Comparison of ENCODE assay signal across 8 cellular contexts in genomic region chrX:123830309-123830708, GRCh38. TPM values are rescaled to one million over a fixed set of nuclear protein-coding genes. Genes with fewer than 3 reads are reported as not detected.
A peak's percentile ranks its signal among the peaks of the same experiment; 100 is the strongest.
DNase-seq lines count a peak whose midpoint lies in the region; ATAC-seq and TF ChIP-seq lines count a peak whose summit lies in the region.

No MANE protein-coding gene starts in this region.

- TF ChIP-seq CTCF in lower lobe of right lung (IDR thresholded peaks at IDR 0.05) (no peak), omental fat pad (IDR thresholded peaks at IDR 0.05) (no peak)

- no peaks in the 10 kb centered on the region for H3K4me1 ChIP-seq in lower lobe of right lung

- H3K9me3 ChIP-seq in lower lobe of right lung: no peaks in the 10 kb centered on the region

- intact Hi-C loops in lower lobe of right lung (cut with DNase I): no loop called here

- ATAC-seq in GM19043 (IDR thresholded peaks at IDR 0.05; ENCODE audit: low read depth, unreplicated experiment): peak; percentile 97
- ATAC-seq in HG03097 (IDR thresholded peaks at IDR 0.05; ENCODE audit: low FRiP score, unreplicated experiment): peak; percentile 87
- peak; percentile 63 to 80 for ATAC-seq in lower lobe of right lung
- no peak for ATAC-seq in omental fat pad (ENCODE audit: low FRiP score)

- H3K4me3 ChIP-seq in lower lobe of right lung: no peak overlapping the region

- no peaks in the 10 kb centered on the region for H3K27me3 ChIP-seq in lower lobe of right lung (ENCODE audit: low read depth)

- H3K36me3 ChIP-seq in lower lobe of right lung: no peaks in the 10 kb centered on the region

- H3K27ac ChIP-seq in lower lobe of right lung: no peak overlapping the region

- DNase-seq in DMS79 (lab: John Stamatoyannopoulos, UW) (peak; percentile 84), OCI-M1 (lab: John Stamatoyannopoulos, UW) (peak; percentile 10), lower lobe of right lung (peak; percentile 67), ecto neural progenitor cell (ENCODE audit: low spot score) (no peak), omental fat pad (ENCODE audit: low spot score) (no peak), AML-193 (lab: John Stamatoyannopoulos, UW) (no peak)

RNA-seq across cellular contexts. Expression of gene XIAP, which starts 29.5 kb away (rescaled TPM):
- total RNA-seq in lower lobe of right lung: 61.9 TPM
- total RNA-seq in omental fat pad: 10 to 100 TPM; 22.5 to 35.8 (median 24.9) TPM

Comparison
In these comparisons a context has a peak if more than half of its experiments do, and no peak if none do; other contexts are left out.
1. DNase-seq: peak in DMS79 (single experiment), OCI-M1 (single experiment) and lower lobe of right lung (single experiment); none in ecto neural progenitor cell (single experiment), omental fat pad (single experiment) and AML-193 (0 of 2).